ENCODE assay signal across 11 cellular contexts in the genomic region with DNA sequence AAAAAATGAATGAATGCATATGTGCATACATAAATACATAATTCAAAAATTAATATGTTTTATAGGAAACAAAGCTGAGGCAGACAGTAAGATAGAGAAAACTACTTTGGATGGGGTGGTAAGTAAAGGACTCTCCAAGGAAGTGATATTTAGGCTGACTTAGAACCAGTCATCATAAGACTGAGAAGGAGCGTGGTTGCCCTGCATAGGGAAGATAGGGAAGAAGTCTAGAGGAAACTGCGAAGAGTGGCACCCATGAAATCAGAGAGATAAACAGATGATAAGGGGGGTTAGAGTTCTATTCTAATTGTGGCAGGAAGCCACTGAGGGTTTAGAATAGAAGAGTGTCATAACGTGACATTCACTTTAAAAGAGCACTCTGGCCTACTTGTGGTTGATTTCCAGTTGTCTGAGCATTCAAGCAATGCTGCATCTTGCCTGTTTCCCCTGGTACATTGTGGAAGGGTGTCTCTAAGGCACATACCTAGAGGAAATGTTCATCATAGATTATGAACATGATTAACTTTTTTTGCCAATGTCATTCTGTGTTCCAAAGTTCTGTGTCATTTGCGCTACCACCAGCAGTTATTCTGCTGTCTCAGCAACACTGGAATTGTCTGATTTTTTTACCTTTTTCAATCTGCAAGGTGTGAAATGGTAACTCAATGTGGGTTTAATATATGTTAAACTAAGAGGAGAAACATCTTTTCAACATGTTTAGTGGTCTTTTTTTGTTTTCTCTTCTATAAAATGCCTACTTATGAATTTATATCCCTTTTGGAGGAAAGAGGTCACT. TPM values are rescaled to one million over a fixed set of nuclear protein-coding genes. Genes with fewer than 3 reads are reported as not detected.
A peak's percentile ranks its signal among the peaks of the same experiment; 100 is the strongest.
DNase-seq lines count a peak whose midpoint lies in the region; ATAC-seq and TF ChIP-seq lines count a peak whose summit lies in the region.
"Had no signal": no experiment of that assay in that cellular context is flagged by ENCODE, and none has a peak within 500 bp of the region (broad histone marks: within the 10 kb centered on the region; RNA-seq: fewer than 3 reads in every experiment).

No MANE protein-coding gene starts in this region.

- DNase-seq in Caki2 (ENCODE audit: low read depth) (peak; percentile 59), adipocyte (ENCODE audit: low read depth) (peak; percentile 37), myocyte (ENCODE audit: low read depth) (peak; percentile 88), uterus (no peak), lower leg skin (ENCODE audit: low spot score in 2 of 2) (no peak), NCI-H1417 (lab: John Stamatoyannopoulos, UW) (no peak)
- no peak for DNase-seq in stimulated activated CD4-positive, alpha-beta T cell treated with anti-CD3 and anti-CD28 coated beads, Interleukin-2, amount 100 ng/mL, for 24 hours
- DNase-seq: activated CD4-positive, alpha-beta T cell treated with anti-CD3 and anti-CD28 coated beads for 4 hours; DMS 273 treated with DMSO at 0.1 percent for 48 hours; head of caudate nucleus had no signal

- no peak overlapping the region for H3K4me3 ChIP-seq in adipocyte (ENCODE audit: low read length)
- no peak overlapping the region for H3K4me3 ChIP-seq in uterus
- no peak overlapping the region for H3K4me3 ChIP-seq in lower leg skin (ENCODE audit: low read depth, poor library complexity, severe bottlenecking)

- H3K36me3 ChIP-seq in adipocyte (ENCODE audit: control insufficient read depth, insufficient read depth, low read length, severe bottlenecking) (no peaks in the 10 kb centered on the region), uterus (no peaks in the 10 kb centered on the region)

- ATAC-seq in HG02870 (IDR thresholded peaks at IDR 0.05; ENCODE audit: unreplicated experiment): peak; percentile 48

- no peak for TF ChIP-seq CTCF in uterus (IDR thresholded peaks at IDR 0.05)
- no peak for TF ChIP-seq CTCF in lower leg skin (IDR thresholded peaks at IDR 0.05)

- no peak overlapping the region for H3K9ac ChIP-seq in adipocyte (ENCODE audit: low read length)

- in situ Hi-C loops in Caki2 (cut with HindIII; ENCODE audit: low pct_unique_long_range_greater_than_20kb, low sequenced_read_pairs): loop anchor here (25.0 kb wide), 1 partner anchor 163 kb away; no protein-coding TSS in a partner anchor

- H3K27me3 ChIP-seq in adipocyte (replicated peaks; ENCODE audit: control insufficient read depth, insufficient read depth, low read length): no peaks in the 10 kb centered on the region
- no peaks in the 10 kb centered on the region for H3K27me3 ChIP-seq in uterus

- H3K9me3 ChIP-seq in adipocyte (ENCODE audit: control insufficient read depth, low read length) (no peaks in the 10 kb centered on the region), uterus (no peaks in the 10 kb centered on the region)

- intact Hi-C loops in uterus (cut with DNase I; ENCODE audit: low total_unique reads) (no loop called here), lower leg skin (cut with DNase I; ENCODE audit: low total_unique reads) (no loop called here)

- H3K4me1 ChIP-seq in adipocyte (ENCODE audit: control insufficient read depth, insufficient read depth, low read length): peaks cover 32% of the 10 kb centered on the region
- H3K4me1 ChIP-seq in uterus: peaks cover 0 to 3% of the 10 kb centered on the region in 2 donors

- 79 to 87% methylated on average over 4 of the region's 4 CpGs for WGBS in lower leg skin, 2 donors

- TF ChIP-seq POLR2A in uterus (IDR thresholded peaks at IDR 0.05): no peak
- no peak for TF ChIP-seq POLR2A in lower leg skin (IDR thresholded peaks at IDR 0.05)

- no peak overlapping the region for H3K27ac ChIP-seq in uterus

RNA-seq across cellular contexts. Expression of gene GRAMD2B, which starts 49.4 kb away (rescaled TPM):
- total RNA-seq in Caki2 (2014; rRNA removed; shearing (Covaris generic); ENCODE audit: low replicate concordance): 38.3 and 50.4 TPM in 2 replicates
- total RNA-seq in myocyte (94.9 and 148 TPM in 2 replicates), uterus (10 to 100 TPM; 34.0 to 91.5 (median 58.8) TPM), lower leg skin (10 to 100 TPM; 58.9 to 99.8 (median 75.8) TPM)
- 152 TPM for polyA plus RNA-seq in myocyte (2012)

Comparison
In these comparisons a context has a peak if more than half of its experiments do, and no peak if none do; other contexts are left out.
1. DNase-seq: peak in Caki2 (single experiment), adipocyte (single experiment) and myocyte (single experiment); none in uterus (0 of 2), stimulated activated CD4-positive, alpha-beta T cell treated with anti-CD3 and anti-CD28 coated beads, Interleukin-2, amount 100 ng/mL, for 24 hours (0 of 2), lower leg skin (0 of 2) and NCI-H1417 (0 of 3).